6 cellular contexts compared by ENCODE assay signal in the genomic region with DNA sequence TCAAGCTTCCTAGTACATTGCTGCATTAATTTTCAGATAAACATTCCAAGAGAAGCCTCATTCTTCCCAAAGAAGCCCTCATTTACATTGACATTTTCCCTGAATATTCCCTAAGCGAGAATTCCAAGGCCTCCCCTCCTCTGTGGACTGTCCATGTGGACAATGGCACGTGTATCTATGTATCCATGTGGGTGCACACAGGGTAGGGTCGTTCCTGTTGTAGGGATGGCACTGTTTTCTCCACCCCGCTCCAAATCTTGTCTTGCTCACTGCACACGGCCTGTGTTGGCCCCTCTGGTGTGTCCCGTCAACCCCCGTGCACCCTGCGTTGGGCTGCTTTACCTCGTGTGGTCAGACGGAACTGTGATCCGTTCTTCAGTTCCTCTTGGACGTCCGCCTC.
"Had no signal": no experiment of that assay in that cellular context is flagged by ENCODE, and none has a peak within 500 bp of the region (broad histone marks: within the 10 kb centered on the region; RNA-seq: fewer than 3 reads in every experiment).

No MANE protein-coding gene starts in this region.

- H3K4me3 Mint-ChIP-seq: IgD-negative memory B cell had no signal

- ATAC-seq: K562 had no signal

- H3K27ac Mint-ChIP-seq: IgD-negative memory B cell had no signal

- FAIRE-seq: HTR-8/SVneo, K562 had no signal

- H3K27ac ChIP-seq: HL-60 had no signal

- DNase-seq: IMR-90, KBM-7 had no signal

- H3K27me3 Mint-ChIP-seq: IgD-negative memory B cell had no signal

- H3K4me3 ChIP-seq: K562 had no signal
